In the genomic region with DNA sequence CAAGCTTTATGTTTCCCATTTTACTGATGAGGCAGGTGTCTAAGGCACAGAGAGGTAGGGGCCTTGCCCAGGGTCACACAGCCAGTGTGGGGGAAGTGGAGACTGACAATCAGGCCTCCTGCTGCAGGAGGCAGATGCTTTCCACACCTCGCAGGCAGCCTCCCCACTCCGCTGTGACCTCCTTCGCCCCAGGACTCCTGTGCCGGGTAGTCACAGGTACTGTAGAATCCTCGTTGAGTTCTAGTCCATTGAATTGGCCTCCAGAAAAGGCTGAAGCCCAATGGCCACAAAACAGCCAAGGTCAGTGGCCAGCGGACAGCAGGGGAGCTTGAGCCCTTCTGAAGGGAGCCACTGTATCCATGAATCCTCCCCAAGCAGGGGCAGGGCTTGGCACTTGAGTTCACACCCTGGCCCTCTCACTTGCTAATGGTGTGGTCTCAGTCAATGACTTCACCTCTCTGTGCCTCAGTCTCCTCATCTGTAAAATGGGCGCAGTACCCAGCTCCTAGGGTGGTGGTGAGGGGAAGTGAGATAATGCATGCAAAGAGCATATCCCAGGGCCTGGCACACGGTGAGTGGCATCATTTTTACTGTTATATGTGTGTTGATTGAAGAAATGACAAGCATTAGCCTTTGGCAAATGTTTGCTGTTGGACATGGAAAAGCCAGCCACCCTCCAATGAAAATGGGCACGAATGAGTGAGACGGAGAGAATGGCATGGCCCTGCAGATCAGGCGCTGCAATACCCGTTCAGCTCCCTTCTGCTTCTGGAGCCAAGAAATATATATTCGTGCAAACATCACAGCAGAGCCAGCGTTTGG, we compare ENCODE assay signal across 15 cellular contexts. TPM values are rescaled to one million over a fixed set of nuclear protein-coding genes. Genes with fewer than 3 reads are reported as not detected.
DNase-seq lines count a peak whose midpoint lies in the region; ATAC-seq, FAIRE-seq and TF ChIP-seq lines count a peak whose summit lies in the region.
"Had no signal": no experiment of that assay in that cellular context is flagged by ENCODE, and none has a peak within 500 bp of the region (broad histone marks: within the 10 kb centered on the region; RNA-seq: fewer than 3 reads in every experiment).

No MANE protein-coding gene starts in this region.

- H3K4me3 ChIP-seq in sigmoid colon, result no peak overlapping the region

- no peaks in the 10 kb centered on the region for H3K36me3 ChIP-seq in sigmoid colon

- no peaks in the 10 kb centered on the region for H3K9me3 Mint-ChIP-seq in T-helper 2 cell treated with Interferon-gamma antibody and Interleukin-4, amounts not matched to agents 5 μg/mL and 100 μg/mL, for 36 hours
- no peaks in the 10 kb centered on the region for H3K9me3 Mint-ChIP-seq in effector memory CD8-positive, alpha-beta T cell

- TF ChIP-seq CTCF in sigmoid colon (IDR thresholded peaks at IDR 0.05), result no peak

- no peaks in the 10 kb centered on the region for H3K9me3 ChIP-seq in sigmoid colon

- H3K27ac Mint-ChIP-seq in T-helper 2 cell treated with Interferon-gamma antibody and Interleukin-4, amounts not matched to agents 5 μg/mL and 100 μg/mL, for 36 hours, result peak overlapping the region; percentile 26
- H3K27ac Mint-ChIP-seq in effector memory CD8-positive, alpha-beta T cell, result peak overlapping the region; percentile 47 to 90

- no peak overlapping the region for H3K4me3 Mint-ChIP-seq in T-helper 2 cell treated with Interferon-gamma antibody and Interleukin-4, amounts not matched to agents 5 μg/mL and 100 μg/mL, for 36 hours
- no peak overlapping the region for H3K4me3 Mint-ChIP-seq in effector memory CD8-positive, alpha-beta T cell

- TF ChIP-seq POLR2A in GM12892 (IDR thresholded peaks at IDR 0.05; ENCODE audit: low read depth, low read length) (no peak), sigmoid colon (IDR thresholded peaks at IDR 0.05) (no peak)

- ATAC-seq in effector memory CD8-positive, alpha-beta T cell (replicated peaks), result no peak
- ATAC-seq in HG03135 (IDR thresholded peaks at IDR 0.05; ENCODE audit: unreplicated experiment), result no peak
- ATAC-seq: PC-3 had no signal

- peaks cover 24% of the 10 kb centered on the region for H3K4me1 Mint-ChIP-seq in T-helper 2 cell treated with Interferon-gamma antibody and Interleukin-4, amounts not matched to agents 5 μg/mL and 100 μg/mL, for 36 hours (ENCODE audit: low read depth)
- peaks cover 47 to 53% of the 10 kb centered on the region in 2 donors for H3K4me1 Mint-ChIP-seq in effector memory CD8-positive, alpha-beta T cell (ENCODE audit: low read depth in 2 of 2)

- peaks cover 0 to 13% (median 0%) of the 10 kb centered on the region in 3 donors for H3K27me3 ChIP-seq in sigmoid colon

- H3K36me3 Mint-ChIP-seq in T-helper 2 cell treated with Interferon-gamma antibody and Interleukin-4, amounts not matched to agents 5 μg/mL and 100 μg/mL, for 36 hours (ENCODE audit: low read depth), result no peaks in the 10 kb centered on the region
- H3K36me3 Mint-ChIP-seq in effector memory CD8-positive, alpha-beta T cell (ENCODE audit: insufficient read depth), result peaks cover 6% of the 10 kb centered on the region

- peak overlapping the region in 3 of 4 donors; percentile 42 to 69 (median 68) for H3K27ac ChIP-seq in sigmoid colon

- 84 to 86% methylated on average over 14 of the region's 14 CpGs for WGBS in sigmoid colon, 2 donors

- intact Hi-C loops in sigmoid colon (cut with DNase I), result no loop called here

- H3K4me1 ChIP-seq in sigmoid colon, result peaks cover 0 to 53% (median 28%) of the 10 kb centered on the region in 4 donors

- no peak for DNase-seq in T-helper 2 cell treated with Interferon-gamma antibody and Interleukin-4, amounts not matched to agents 5 μg/mL and 100 μg/mL, for 36 hours (ENCODE audit: low spot score)
- no peak for DNase-seq in T-helper 2 cell
- DNase-seq in GM12892 (ENCODE audit: insufficient read length), result no peak
- DNase-seq in effector memory CD8-positive, alpha-beta T cell, result no peak
- DNase-seq in sigmoid colon, result peak; percentile 53
- DNase-seq in NCI-H526 treated with DMSO at 0.1 percent for 48 hours (lab: John Stamatoyannopoulos, UW), result no peak
- no peak for DNase-seq in AG08395 (ENCODE audit: low spot score)
- DNase-seq: 8988T; activated naive CD4-positive, alpha-beta T cell; GOT3; PC-3 had no signal

- H3K27me3 Mint-ChIP-seq in T-helper 2 cell treated with Interferon-gamma antibody and Interleukin-4, amounts not matched to agents 5 μg/mL and 100 μg/mL, for 36 hours (ENCODE audit: low read depth), result no peaks in the 10 kb centered on the region
- no peaks in the 10 kb centered on the region for H3K27me3 Mint-ChIP-seq in effector memory CD8-positive, alpha-beta T cell

- FAIRE-seq in GM12892 (lab: Jason Lieb, UNC), result peak; percentile 40

- no peak for TF ChIP-seq EP300 in sigmoid colon (IDR thresholded peaks at IDR 0.05)

RNA-seq across cellular contexts. Expression of a gene that starts 1.2 kb away (rescaled TPM):
- polyA plus RNA-seq in GM12892 (2012; ENCODE audit: missing spikeins), result 7.4 TPM
- 1 to 10 TPM; 3.2 to 6.6 (median 4.4) TPM for total RNA-seq in sigmoid colon
- polyA plus RNA-seq in sigmoid colon, result 1 to 10 TPM in 2 of 3 donors, not detected in 1; 3.6 to 4.2 TPM
- total RNA-seq: myocyte, NCI-H460, PC-3 had no signal

RNA-seq across cellular contexts. Expression of a gene that starts 28.7 kb away (rescaled TPM):
- polyA plus RNA-seq in GM12892 (2012; ENCODE audit: missing spikeins), result 0.36 TPM
- 1 to 10 TPM; 1.1 to 7.5 (median 2.2) TPM for total RNA-seq in sigmoid colon
- 1 to 10 TPM in 1 of 3 donors, under 1 TPM in 2; under 0.01 to 1.2 (median 0.23) TPM for polyA plus RNA-seq in sigmoid colon
- total RNA-seq: glomerular endothelial cell, myocyte, NCI-H460, PC-3 had no signal

RNA-seq across cellular contexts. Expression of a gene that starts 50.7 kb away (rescaled TPM):
- 1.1 TPM for polyA plus RNA-seq in GM12892 (2012; ENCODE audit: missing spikeins)
- 100 to 1,000 TPM; 243 to 305 (median 271) TPM for total RNA-seq in sigmoid colon
- 10 to 100 TPM; 12.3 to 46.4 (median 31.2) TPM for polyA plus RNA-seq in sigmoid colon
- total RNA-seq: NCI-H460, PC-3 had no signal
